Comparison of ENCODE assay signal across 16 cellular contexts in genomic region chr2:120875431-120875830, GRCh38.
DNase-seq lines count a peak whose midpoint lies in the region.
"Had no signal": no experiment of that assay in that cellular context is flagged by ENCODE, and none has a peak within 500 bp of the region (broad histone marks: within the 10 kb centered on the region; RNA-seq: fewer than 3 reads in every experiment).

No MANE protein-coding gene starts in this region.

- DNase-seq in GM04504 (ENCODE audit: low read depth) (peak; percentile 74), NCI-H510A treated with DMSO at 0.1 percent for 48 hours (lab: John Stamatoyannopoulos, UW) (peak; percentile 40), epidermal melanocyte (ENCODE audit: insufficient read length, low spot score) (peak; percentile 52), posterior vena cava (ENCODE audit: low spot score) (peak; percentile 76), NCI-H748 (lab: John Stamatoyannopoulos, UW; ENCODE audit: unreplicated experiment) (no peak), HUDEP-2 (lab: John Stamatoyannopoulos, UW; ENCODE audit: unreplicated experiment in 76 of 76) (no peak)
- DNase-seq in stimulated activated CD4-positive, alpha-beta T cell treated with anti-CD3 and anti-CD28 coated beads, Interleukin-12 subunit alpha, Interleukin-12 subunit beta, amount 100 ng/mL, for 4 hours, result no peak
- DNase-seq in stimulated activated CD4-positive, alpha-beta T cell treated with anti-CD3 and anti-CD28 coated beads, Interleukin-4, amount 100 ng/mL, for 1 hour, result no peak
- DNase-seq: activated effector memory CD4-positive, alpha-beta T cell treated with anti-CD3 and anti-CD28 coated beads, Interleukin-2, amount 50 U/mL, for 16 hours; COR-L47; gastrocnemius medialis; NCI-H2227 treated with DMSO at 0.1 percent for 48 hours; occipital lobe; RPMI8226; T-cell; thyroid gland had no signal

- intact Hi-C loops in posterior vena cava (cut with DNase I), result no loop called here

Comparison
In these comparisons a context has a peak if more than half of its experiments do, and no peak if none do; other contexts are left out.
1. DNase-seq: peak in GM04504 (single experiment), NCI-H510A treated with DMSO at 0.1 percent for 48 hours (single experiment), epidermal melanocyte (single experiment) and posterior vena cava (single experiment); none in stimulated activated CD4-positive, alpha-beta T cell treated with anti-CD3 and anti-CD28 coated beads, Interleukin-12 subunit alpha, Interleukin-12 subunit beta, amount 100 ng/mL, for 4 hours (single experiment), NCI-H748 (single experiment), stimulated activated CD4-positive, alpha-beta T cell treated with anti-CD3 and anti-CD28 coated beads, Interleukin-4, amount 100 ng/mL, for 1 hour (single experiment) and HUDEP-2 (0 of 76).